1 cellular context compared by ENCODE assay signal in genomic region chr12:109706747-109707469, GRCh38.
A peak's percentile ranks its signal among the peaks of the same experiment; 100 is the strongest.
TF ChIP-seq lines count a peak whose summit lies in the region.

No MANE protein-coding gene starts in this region.

TF ChIP-seq in HepG2, 621 proteins besides CTCF, POLR2A, EP300 and RAD21 (continued from another document and continues in another):
- TF ChIP-seq AHDC1 (CRISPR knock-in tag; IDR thresholded peaks at IDR 0.05; ENCODE audit: borderline replicate concordance), result peak; percentile 45; the same call in 1 of the 2 replicates
- peak; percentile 67 for TF ChIP-seq PRDM15 (CRISPR knock-in tag; IDR thresholded peaks at IDR 0.05)
- TF ChIP-seq BCL6 (CRISPR knock-in tag; IDR thresholded peaks at IDR 0.05), result peak; percentile 60; the same call in 1 of the 2 replicates
- TF ChIP-seq ZNF605 (CRISPR knock-in tag; IDR thresholded peaks at IDR 0.05), result peak; percentile 35; the same call in 1 of the 2 replicates
- TF ChIP-seq ZNF660 (CRISPR knock-in tag; IDR thresholded peaks at IDR 0.05; ENCODE audit: borderline replicate concordance, low read depth), result no peak
- TF ChIP-seq ONECUT2 (CRISPR knock-in tag; IDR thresholded peaks at IDR 0.05), result peak; percentile 97
- no peak for TF ChIP-seq CEBPZ (IDR thresholded peaks at IDR 0.05; ENCODE audit: low read length)
- peak; percentile 83; the same call in 1 of the 2 replicates for TF ChIP-seq EHMT2 (IDR thresholded peaks at IDR 0.05; ENCODE audit: borderline replicate concordance, low read depth, low read length)
- peak; percentile 45; the same call in 1 of the 2 replicates for TF ChIP-seq HMG20B (CRISPR knock-in tag; conservative IDR thresholded peaks at IDR 0.05)
- 0 out of 2 replicates have a peak, but pooled peaks have one; percentile 40 for TF ChIP-seq ZNF124 (CRISPR knock-in tag; IDR thresholded peaks at IDR 0.05)
- no peak for TF ChIP-seq ZNF282 (IDR thresholded peaks at IDR 0.05; ENCODE audit: partially characterized antibody)
- no peak for TF ChIP-seq ZNF563 (CRISPR knock-in tag; IDR thresholded peaks at IDR 0.05)
- no peak for TF ChIP-seq ATF6 (CRISPR knock-in tag; conservative IDR thresholded peaks at IDR 0.05)
- no peak for TF ChIP-seq MXD3 (CRISPR knock-in tag; IDR thresholded peaks at IDR 0.05)
- peak; percentile 65; the same call in 1 of the 2 replicates for TF ChIP-seq HHEX (CRISPR knock-in tag; IDR thresholded peaks at IDR 0.05)
- peak; percentile 68 for TF ChIP-seq ZGPAT (CRISPR knock-in tag; IDR thresholded peaks at IDR 0.05)
- TF ChIP-seq ZNF781 (CRISPR knock-in tag; IDR thresholded peaks at IDR 0.05; ENCODE audit: borderline replicate concordance, not compliant biosample characterization), result peak; percentile 26
- TF ChIP-seq ATAD3A (CRISPR knock-in tag; IDR thresholded peaks at IDR 0.05), result no peak
- 0 out of 2 replicates have a peak, but pooled peaks have one; percentile 8 for TF ChIP-seq ZBTB38 (CRISPR knock-in tag; IDR thresholded peaks at IDR 0.05)
- no peak for TF ChIP-seq MBNL3 (CRISPR knock-in tag; conservative IDR thresholded peaks at IDR 0.05)
- no peak for TF ChIP-seq ELF4 (CRISPR knock-in tag; IDR thresholded peaks at IDR 0.05; ENCODE audit: borderline replicate concordance)
- peak; percentile 63; the same call in 1 of the 2 replicates for TF ChIP-seq MLX (CRISPR knock-in tag; IDR thresholded peaks at IDR 0.05)
- TF ChIP-seq HNF4A (CRISPR knock-in tag; IDR thresholded peaks at IDR 0.05), result peak; percentile 96
- peak; percentile 19; the same call in 1 of the 2 replicates for TF ChIP-seq ZMYM4 (CRISPR knock-in tag; IDR thresholded peaks at IDR 0.05)
- no peak for TF ChIP-seq IRF9 (CRISPR knock-in tag; IDR thresholded peaks at IDR 0.05; ENCODE audit: borderline replicate concordance)
- TF ChIP-seq FOXA3 (CRISPR knock-in tag; IDR thresholded peaks at IDR 0.05), result peak; percentile 86
- peak; percentile 56; the same call in 1 of the 2 replicates for TF ChIP-seq REPIN1 (CRISPR knock-in tag; IDR thresholded peaks at IDR 0.05; ENCODE audit: borderline replicate concordance, low read depth)
- peak; percentile 62; the same call in 1 of the 2 replicates for TF ChIP-seq RFXAP (CRISPR knock-in tag; IDR thresholded peaks at IDR 0.05; ENCODE audit: borderline replicate concordance)
- TF ChIP-seq ARID4A (CRISPR knock-in tag; IDR thresholded peaks at IDR 0.05; ENCODE audit: borderline replicate concordance), result peak; percentile 56; the same call in 1 of the 2 replicates
- 0 out of 2 replicates have a peak, but pooled peaks have one; percentile 40 for TF ChIP-seq ZFY (CRISPR knock-in tag; IDR thresholded peaks at IDR 0.05)
- peak; percentile 83; the same call in 1 of the 2 replicates for TF ChIP-seq ZNF614 (CRISPR knock-in tag; IDR thresholded peaks at IDR 0.05; ENCODE audit: borderline replicate concordance)
- 0 out of 4 replicates have a peak, but pooled peaks of 1 of the 2 experiments have one; percentile 30 for TF ChIP-seq NR2F1 (CRISPR knock-in tag; IDR thresholded peaks at IDR 0.05)
